In genomic region chr6:37353761-37354525, GRCh38 we compare ENCODE assay signal across 8 cellular contexts. TPM values are rescaled to one million over a fixed set of nuclear protein-coding genes. Genes with fewer than 3 reads are reported as not detected.
DNase-seq lines count a peak whose midpoint lies in the region; ATAC-seq and TF ChIP-seq lines count a peak whose summit lies in the region.

Gene RNF8 (plus strand): TSS chr6:37353983. CDS start chr6:37354165, 182 bp downstream.

- no peaks in the 10 kb centered on the region for H3K9me3 ChIP-seq in PC-3 (ENCODE audit: low read length)

- H3K9ac ChIP-seq in PC-3 (ENCODE audit: low read length), result peak within 1 kb of the TSS; percentile 82

- peak within 1 kb of the TSS; percentile 97 for H3K4me3 ChIP-seq in PC-3 (ENCODE audit: low read length)
- H3K4me3 ChIP-seq in epithelial cell of proximal tubule (ENCODE audit: low read depth, low read length), result peak within 1 kb of the TSS; percentile 99

- H2AFZ ChIP-seq in PC-3 (ENCODE audit: low read length), result peak within 1 kb of the TSS; percentile 85

- H3K4me1 ChIP-seq in PC-3 (ENCODE audit: insufficient read depth, low read length), result peaks cover 16% of the 10 kb centered on the region

- POLR2A ChIA-PET in PC-3 (lab: Charles Lee; ENCODE audit: unreplicated experiment), result interaction anchor here (0.7 kb wide), 1 partner anchor 30 kb away, joined by 5 read pairs; no protein-coding TSS in a partner anchor

- DNase-seq in DMS 273 (lab: John Stamatoyannopoulos, UW; ENCODE audit: unreplicated experiment), result peak; percentile 95
- DNase-seq in HuH-7.5 (ENCODE audit: low spot score), result peak; percentile 84
- peak; percentile 88 for DNase-seq in PC-3
- peak; percentile 91 for DNase-seq in activated T-cell treated with anti-CD3 and anti-CD28 coated beads for 48 hours (ENCODE audit: low read depth)
- peak; percentile 9 for DNase-seq in epithelial cell of proximal tubule (ENCODE audit: low read depth)
- DNase-seq in mucosa of gallbladder (ENCODE audit: low spot score), result peak; percentile 92
- DNase-seq in stimulated activated CD8-positive, alpha-beta memory T cell treated with anti-CD3 and anti-CD28 coated beads, Interleukin-4, amount 100 ng/mL, for 24 hours (ENCODE audit: low read depth), result peak; percentile 90

- no TSS peak for BruUV-seq in PC-3 (replicated peaks; lab: Mats Ljungman, UMichigan)

- TF ChIP-seq CTCF in PC-3 (conservative IDR thresholded peaks at IDR 0.05; ENCODE audit: low read depth, low read length) (no peak), epithelial cell of proximal tubule (conservative IDR thresholded peaks at IDR 0.05; ENCODE audit: low read depth, low read length) (no peak)

- no peaks in the 10 kb centered on the region for H4K20me1 ChIP-seq in PC-3 (ENCODE audit: low read length)

- H3K4me2 ChIP-seq in PC-3 (ENCODE audit: low read length), result peak within 1 kb of the TSS; percentile 97

- no peak within 1 kb of the TSS for H3K27ac ChIP-seq in PC-3 (ENCODE audit: low read length)

- peaks cover 48% of the 10 kb centered on the region for H3K79me2 ChIP-seq in PC-3 (ENCODE audit: low read length)

- no peaks in the 10 kb centered on the region for H3K36me3 ChIP-seq in PC-3 (ENCODE audit: low read depth, low read length)

- ATAC-seq in GM21515 (IDR thresholded peaks at IDR 0.05; ENCODE audit: unreplicated experiment), result peak; percentile 93
- peak; percentile 93 for ATAC-seq in PC-3

- intact Hi-C loops in PC-3 (cut with micrococcal nuclease), result loop anchor here (1.0 kb wide), 1 partner anchor 29 kb away; no protein-coding TSS in a partner anchor

- no peaks in the 10 kb centered on the region for H3K27me3 ChIP-seq in PC-3 (ENCODE audit: low read length)

- H3F3A ChIP-seq in PC-3 (ENCODE audit: low read length, unreplicated experiment), result no peaks in the 10 kb centered on the region

- CTCF ChIA-PET in PC-3 (lab: Charles Lee), result interaction anchor here (0.6 kb wide), 1 partner anchor 326 kb away, joined by 8 read pairs; no protein-coding TSS in a partner anchor

- no peaks in the 10 kb centered on the region for H3K9me2 ChIP-seq in PC-3 (replicated peaks; ENCODE audit: low read length)

RNA-seq across cellular contexts. Expression of gene RNF8, which starts in this region (rescaled TPM):
- 20.2 and 28.1 TPM in 2 replicates for total RNA-seq in PC-3 (2014; rRNA removed)
- 18.0 and 21.4 TPM in 2 replicates for total RNA-seq in epithelial cell of proximal tubule
- 17.7 TPM for total RNA-seq in mucosa of gallbladder

Comparison
In these comparisons a context has a peak if more than half of its experiments do, and no peak if none do; other contexts are left out.
1. DNase-seq: peak in every context shown above with its lines; median percentile 95 in DMS 273; 92 in mucosa of gallbladder; 91 in activated T-cell treated with anti-CD3 and anti-CD28 coated beads for 48 hours; 90 in stimulated activated CD8-positive, alpha-beta memory T cell treated with anti-CD3 and anti-CD28 coated beads, Interleukin-4, amount 100 ng/mL, for 24 hours; 88 in PC-3; 84 in HuH-7.5; 9 in epithelial cell of proximal tubule.